ENCODE assay signal across 35 cellular contexts in genomic region chr2:1841461-1841860, GRCh38.
"Had no signal": no experiment of that assay in that cellular context is flagged by ENCODE, and none has a peak within 500 bp of the region (broad histone marks: within the 10 kb centered on the region; RNA-seq: fewer than 3 reads in every experiment).

No MANE protein-coding gene starts in this region.

- H3K27me3 ChIP-seq: brain microvascular endothelial cell, MG63, Peyer's patch, SJSA1 had no signal

- H3K9ac ChIP-seq: SK-N-SH had no signal

- H3K9me3 ChIP-seq: MG63, Peyer's patch, SJSA1, SK-N-SH had no signal

- DNase-seq: activated CD4-positive, alpha-beta T cell treated with anti-CD3 and anti-CD28 coated beads for 36 hours; activated CD4-positive, alpha-beta T cell treated with anti-CD3 and anti-CD28 coated beads, Interleukin-2, amount 10 ng/mL, durations not matched to agents 7 days and 5 days; activated CD4-positive, alpha-beta T cell treated with anti-CD3 and anti-CD28 coated beads, Interleukin-2, amount 50 U/mL, for 48 hours; activated CD8-positive, alpha-beta T cell treated with anti-CD3 and anti-CD28 coated beads, Interleukin-2, amount 10 ng/mL, durations not matched to agents 7 days and 5 days; activated gamma-delta T cell treated with Interleukin-2 at 50 U/mL for 16 hours; activated naive CD4-positive, alpha-beta T cell treated with anti-CD3 and anti-CD28 coated beads, Interleukin-2, amount 10 ng/mL, durations not matched to agents 7 days and 5 days; activated T-cell treated with anti-CD3 and anti-CD28 coated beads, Interleukin-2, amount 50 U/mL, for 4 hours; amniotic stem cell; brain microvascular endothelial cell; Kasumi-1; KG1; MG63; NCI-H1048; NCI-H1105 treated with DMSO at 0.1 percent for 48 hours; NCI-H1436; NCI-H1694; NCI-H1930; NCI-H2081 treated with DMSO at 0.1 percent for 48 hours; NCI-H226; NCI-H446 treated with DMSO at 0.1 percent for 48 hours; NCI-H524; NCI-H748 treated with DMSO at 0.1 percent for 48 hours; NK-92 treated with Interleukin-12 subunit alpha and Interleukin-12 subunit beta, amount 100 ng/mL, for 24 hours; PC-3; RPMI8226; SHP77 treated with DMSO at 0.1 percent for 48 hours; SK-N-SH had no signal

- H3K9me2 ChIP-seq: SK-N-SH had no signal

- FAIRE-seq: TTC549 had no signal

- ATAC-seq: activated CD4-positive, alpha-beta T cell treated with anti-CD3 and anti-CD28 coated beads for 36 hours; activated CD4-positive, CD25-positive, alpha-beta regulatory T cell treated with anti-CD3 and anti-CD28 coated beads, Interleukin-2, amount 50 U/mL, for 24 hours; activated CD8-positive, alpha-beta T cell treated with anti-CD3 and anti-CD28 coated beads, Interleukin-2, amount 10 ng/mL, durations not matched to agents 7 days and 5 days; activated T-cell treated with anti-CD3 and anti-CD28 coated beads, Interleukin-2, amount 50 U/mL, for 4 hours; PC-3 had no signal

- H3K27me3 Mint-ChIP-seq: activated CD4-positive, alpha-beta T cell treated with anti-CD3 and anti-CD28 coated beads, Interleukin-2, amount 10 ng/mL, durations not matched to agents 7 days and 5 days; activated naive CD8-positive, alpha-beta T cell had no signal

- H3K4me3 ChIP-seq: MG63, Peyer's patch, SJSA1 had no signal

- H3K4me1 ChIP-seq: Peyer's patch, SJSA1 had no signal

- H3K4me3 Mint-ChIP-seq: activated CD4-positive, alpha-beta T cell treated with anti-CD3 and anti-CD28 coated beads for 36 hours; activated CD4-positive, alpha-beta T cell treated with anti-CD3 and anti-CD28 coated beads, Interleukin-2, amount 10 ng/mL, durations not matched to agents 7 days and 5 days; activated CD8-positive, alpha-beta T cell treated with anti-CD3 and anti-CD28 coated beads, Interleukin-2, amount 10 ng/mL, durations not matched to agents 7 days and 5 days; activated naive CD4-positive, alpha-beta T cell treated with anti-CD3 and anti-CD28 coated beads, Interleukin-2, amount 10 ng/mL, durations not matched to agents 7 days and 5 days; activated naive CD8-positive, alpha-beta T cell; activated T-cell treated with anti-CD3 and anti-CD28 coated beads, Interleukin-2, amount 50 U/mL, for 4 hours; activated T-helper 1 cell treated with anti-CD3 and anti-CD28 coated beads, Interleukin-12 subunit alpha, Interleukin-12 subunit beta, Interleukin-2, Interleukin-4 antibody, amounts not matched to agents 30 ng/mL and 10 ng/mL and 1 ng/mL, durations not matched to agents 14 hours and 24 hours and 36 hours; T-helper 1 cell treated with Interleukin-12 subunit alpha and Interleukin-12 subunit beta and Interleukin-4 antibody, amounts not matched to agents 30 μg/mL and 1 μg/mL, for 36 hours; T-helper 2 cell treated with Interferon-gamma antibody and Interleukin-4, amounts not matched to agents 5 μg/mL and 100 μg/mL, for 36 hours had no signal

- H3K27ac ChIP-seq: brain microvascular endothelial cell, Peyer's patch, SJSA1 had no signal

- H3K4me1 Mint-ChIP-seq: activated CD4-positive, alpha-beta T cell treated with anti-CD3 and anti-CD28 coated beads for 36 hours; activated CD4-positive, alpha-beta T cell treated with anti-CD3 and anti-CD28 coated beads, Interleukin-2, amount 10 ng/mL, durations not matched to agents 7 days and 5 days; activated naive CD4-positive, alpha-beta T cell treated with anti-CD3 and anti-CD28 coated beads, Interleukin-2, amount 10 ng/mL, durations not matched to agents 7 days and 5 days had no signal

- H3K27ac Mint-ChIP-seq: activated CD4-positive, alpha-beta T cell treated with anti-CD3 and anti-CD28 coated beads for 36 hours; activated CD4-positive, alpha-beta T cell treated with anti-CD3 and anti-CD28 coated beads, Interleukin-2, amount 10 ng/mL, durations not matched to agents 7 days and 5 days; activated CD8-positive, alpha-beta T cell treated with anti-CD3 and anti-CD28 coated beads, Interleukin-2, amount 10 ng/mL, durations not matched to agents 7 days and 5 days; activated naive CD4-positive, alpha-beta T cell treated with anti-CD3 and anti-CD28 coated beads, Interleukin-2, amount 10 ng/mL, durations not matched to agents 7 days and 5 days; activated naive CD8-positive, alpha-beta T cell; activated T-helper 1 cell treated with anti-CD3 and anti-CD28 coated beads, Interleukin-12 subunit alpha, Interleukin-12 subunit beta, Interleukin-2, Interleukin-4 antibody, amounts not matched to agents 30 ng/mL and 10 ng/mL and 1 ng/mL, durations not matched to agents 14 hours and 24 hours and 36 hours; T-helper 1 cell treated with Interleukin-12 subunit alpha and Interleukin-12 subunit beta and Interleukin-4 antibody, amounts not matched to agents 30 μg/mL and 1 μg/mL, for 36 hours; T-helper 2 cell treated with Interferon-gamma antibody and Interleukin-4, amounts not matched to agents 5 μg/mL and 100 μg/mL, for 36 hours had no signal

- H3K36me3 ChIP-seq: brain microvascular endothelial cell, MG63, Peyer's patch, SJSA1 had no signal

- H3K36me3 Mint-ChIP-seq: activated naive CD4-positive, alpha-beta T cell treated with anti-CD3 and anti-CD28 coated beads, Interleukin-2, amount 10 ng/mL, durations not matched to agents 7 days and 5 days; activated naive CD8-positive, alpha-beta T cell had no signal

- H3K9me3 Mint-ChIP-seq: activated CD4-positive, alpha-beta T cell treated with anti-CD3 and anti-CD28 coated beads, Interleukin-2, amount 10 ng/mL, durations not matched to agents 7 days and 5 days; activated naive CD4-positive, alpha-beta T cell treated with anti-CD3 and anti-CD28 coated beads, Interleukin-2, amount 10 ng/mL, durations not matched to agents 7 days and 5 days; activated T-cell treated with anti-CD3 and anti-CD28 coated beads, Interleukin-2, amount 50 U/mL, for 4 hours; activated T-helper 1 cell treated with anti-CD3 and anti-CD28 coated beads, Interleukin-12 subunit alpha, Interleukin-12 subunit beta, Interleukin-2, Interleukin-4 antibody, amounts not matched to agents 30 ng/mL and 10 ng/mL and 1 ng/mL, durations not matched to agents 14 hours and 24 hours and 36 hours; T-helper 1 cell treated with Interleukin-12 subunit alpha and Interleukin-12 subunit beta and Interleukin-4 antibody, amounts not matched to agents 30 μg/mL and 1 μg/mL, for 36 hours; T-helper 2 cell treated with Interferon-gamma antibody and Interleukin-4, amounts not matched to agents 5 μg/mL and 100 μg/mL, for 36 hours had no signal

- H3K4me2 ChIP-seq: SK-N-SH had no signal
